11 cellular contexts compared by ENCODE assay signal in the genomic region with DNA sequence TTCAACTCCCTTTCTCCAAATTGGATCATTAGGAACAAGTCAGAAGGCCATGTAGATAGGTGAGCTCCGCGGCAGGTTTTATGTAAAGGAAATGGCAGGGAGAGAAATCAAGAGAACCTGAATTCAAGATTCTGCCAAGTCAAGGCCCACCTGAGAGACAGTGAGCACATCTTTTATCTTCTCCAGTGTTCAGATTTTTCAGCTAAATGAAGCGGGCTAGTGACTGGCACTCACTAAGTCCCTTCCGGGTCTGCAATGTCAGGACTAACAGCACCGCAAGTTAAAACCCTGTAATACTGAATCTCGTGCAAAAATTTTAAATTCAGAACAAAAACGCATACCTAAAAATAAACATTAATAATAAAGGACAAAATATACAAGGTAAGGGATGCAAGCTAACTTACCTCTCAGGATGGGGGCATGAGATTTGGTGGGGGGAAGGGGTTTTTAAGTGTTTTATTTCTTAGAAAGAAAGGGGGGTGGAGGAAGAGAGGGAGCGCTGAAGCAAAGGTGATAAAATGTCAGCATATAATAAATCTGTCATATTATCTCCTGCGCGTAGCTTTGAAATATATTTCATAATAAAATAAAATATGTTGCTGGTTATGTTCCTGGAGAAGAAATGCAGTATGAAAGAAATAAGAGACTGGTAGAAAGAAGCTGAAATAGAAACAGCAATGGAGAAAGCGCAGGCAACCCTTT. TPM values are rescaled to one million over a fixed set of nuclear protein-coding genes. Genes with fewer than 3 reads are reported as not detected.
DNase-seq lines count a peak whose midpoint lies in the region; ATAC-seq and TF ChIP-seq lines count a peak whose summit lies in the region.
"Had no signal": no experiment of that assay in that cellular context is flagged by ENCODE, and none has a peak within 500 bp of the region (broad histone marks: within the 10 kb centered on the region; RNA-seq: fewer than 3 reads in every experiment).

No MANE protein-coding gene starts in this region.

- no peak overlapping the region for H3K14ac ChIP-seq in mesenchymal stem cell (ENCODE audit: low read length in 2 of 2)

- no peak overlapping the region for H2AFZ ChIP-seq in mesenchymal stem cell (ENCODE audit: low read depth, low read length)

- CTCF ChIA-PET in activated CD8-positive, alpha-beta T cell treated with anti-CD3 and anti-CD28 coated beads, Interleukin-2, amount 10 ng/mL, durations not matched to agents 7 days and 5 days (lab: Charles Lee), result interaction anchor here (1.0 kb wide), 2 partner anchors 17 to 244 kb away, joined by 3 read pairs; a partner anchor contains a TSS
- CTCF ChIA-PET in activated CD8-positive, alpha-beta T cell treated with anti-CD3 and anti-CD28 coated beads for 36 hours (lab: Charles Lee), result interaction anchor here (0.9 to 3.8 kb wide), 3 partner anchors 12 to 148 kb away, joined by 3 to 14 read pairs (median 4); a partner anchor contains a TSS

- H3K18ac ChIP-seq in mesenchymal stem cell (ENCODE audit: low read depth in 1 of 2, low read length in 2 of 2), result peak overlapping the region in 1 of 2 experiments; percentile 80

- peak overlapping the region; percentile 19 for H3K4me3 Mint-ChIP-seq in activated CD8-positive, alpha-beta T cell treated with anti-CD3 and anti-CD28 coated beads, Interleukin-2, amount 10 ng/mL, durations not matched to agents 7 days and 5 days
- no peak overlapping the region for H3K4me3 Mint-ChIP-seq in activated CD8-positive, alpha-beta T cell treated with anti-CD3 and anti-CD28 coated beads for 36 hours
- peak overlapping the region; percentile 86 for H3K4me3 Mint-ChIP-seq in chondrocyte (ENCODE audit: unreplicated experiment)

- H3K27ac Mint-ChIP-seq in activated CD8-positive, alpha-beta T cell treated with anti-CD3 and anti-CD28 coated beads, Interleukin-2, amount 10 ng/mL, durations not matched to agents 7 days and 5 days, result no peak overlapping the region
- no peak overlapping the region for H3K27ac Mint-ChIP-seq in activated CD8-positive, alpha-beta T cell treated with anti-CD3 and anti-CD28 coated beads for 36 hours
- H3K27ac Mint-ChIP-seq in chondrocyte (ENCODE audit: unreplicated experiment), result peak overlapping the region; percentile 81

- H3K9ac ChIP-seq in mesenchymal stem cell (ENCODE audit: low read length), result peak overlapping the region; percentile 89

- H3K4ac ChIP-seq in mesenchymal stem cell (ENCODE audit: low read depth in 1 of 2, low read length in 2 of 2), result peak overlapping the region; percentile 68 to 95

- H3K4me1 ChIP-seq in mesenchymal stem cell (ENCODE audit: control insufficient read depth, insufficient read depth, low read depth, low read length) (peaks cover 4% of the 10 kb centered on the region), thymus (ENCODE audit: control insufficient read depth, insufficient read depth, low read length) (peaks cover 2% of the 10 kb centered on the region)
- H3K4me1 ChIP-seq: A549 had no signal

- peaks cover 7% of the 10 kb centered on the region for H3K9me3 ChIP-seq in mesenchymal stem cell (ENCODE audit: control insufficient read depth, low read length)
- H3K9me3 ChIP-seq in thymus (ENCODE audit: control insufficient read depth), result peaks cover 1% of the 10 kb centered on the region
- H3K9me3 ChIP-seq: mucosa of descending colon had no signal

- WGBS in mesenchymal stem cell, result 46% methylated on average over 6 of the region's 11 CpGs
- 82% methylated on average over 11 of the region's 11 CpGs for WGBS in thymus

- H3K4me1 Mint-ChIP-seq in activated CD8-positive, alpha-beta T cell treated with anti-CD3 and anti-CD28 coated beads, Interleukin-2, amount 10 ng/mL, durations not matched to agents 7 days and 5 days (ENCODE audit: low read depth), result peaks cover 15% of the 10 kb centered on the region
- peaks cover 21% of the 10 kb centered on the region for H3K4me1 Mint-ChIP-seq in activated CD8-positive, alpha-beta T cell treated with anti-CD3 and anti-CD28 coated beads for 36 hours (ENCODE audit: low read depth)
- H3K4me1 Mint-ChIP-seq in chondrocyte (ENCODE audit: low read depth), result peaks cover 57% of the 10 kb centered on the region

- peak overlapping the region; percentile 71 for H2BK120ac ChIP-seq in mesenchymal stem cell (ENCODE audit: low read depth, low read length)

- peak overlapping the region; percentile 88 for H3K4me2 ChIP-seq in mesenchymal stem cell (ENCODE audit: low read length, poor library complexity, severe bottlenecking)
- H3K4me2 ChIP-seq: A549 had no signal

- peak overlapping the region; percentile 68 to 86 for H3K4me3 ChIP-seq in mesenchymal stem cell (ENCODE audit: insufficient read depth in 1 of 2, low read depth in 1 of 2, low read length in 2 of 2)
- peak overlapping the region; percentile 54 for H3K4me3 ChIP-seq in thymus (ENCODE audit: low read length)
- H3K4me3 ChIP-seq: A549, mucosa of descending colon had no signal

- H3K27ac ChIP-seq in mesenchymal stem cell (ENCODE audit: low read length, poor library complexity, severe bottlenecking) (no peak overlapping the region), thymus (ENCODE audit: low read depth) (no peak overlapping the region)
- H3K27ac ChIP-seq: A549, VCaP had no signal

- H2AK5ac ChIP-seq in mesenchymal stem cell (ENCODE audit: low read length, severe bottlenecking), result peak overlapping the region; percentile 39

- ATAC-seq in activated CD8-positive, alpha-beta T cell treated with anti-CD3 and anti-CD28 coated beads, Interleukin-2, amount 10 ng/mL, durations not matched to agents 7 days and 5 days, result no peak
- no peak for ATAC-seq in activated CD8-positive, alpha-beta T cell treated with anti-CD3 and anti-CD28 coated beads for 36 hours
- no peak for ATAC-seq in GM18511 (IDR thresholded peaks at IDR 0.05; ENCODE audit: unreplicated experiment)
- ATAC-seq: A549 had no signal

- no peak overlapping the region for H4K91ac ChIP-seq in mesenchymal stem cell (ENCODE audit: low read length)

- no peak overlapping the region for H2BK12ac ChIP-seq in mesenchymal stem cell (ENCODE audit: low read length in 2 of 2)

- H3K36me3 Mint-ChIP-seq in activated CD8-positive, alpha-beta T cell treated with anti-CD3 and anti-CD28 coated beads, Interleukin-2, amount 10 ng/mL, durations not matched to agents 7 days and 5 days (ENCODE audit: low read depth), result peaks cover 5% of the 10 kb centered on the region
- H3K36me3 Mint-ChIP-seq in activated CD8-positive, alpha-beta T cell treated with anti-CD3 and anti-CD28 coated beads for 36 hours (ENCODE audit: low read depth), result peaks cover 8% of the 10 kb centered on the region
- peaks cover 12% of the 10 kb centered on the region for H3K36me3 Mint-ChIP-seq in chondrocyte (ENCODE audit: low read depth)

- POLR2A ChIA-PET in activated CD8-positive, alpha-beta T cell treated with anti-CD3 and anti-CD28 coated beads, Interleukin-2, amount 10 ng/mL, durations not matched to agents 7 days and 5 days (lab: Charles Lee), result interaction anchor here (0.9 kb wide), 1 partner anchor 17 kb away, joined by 4 read pairs; a partner anchor contains a TSS
- POLR2A ChIA-PET in activated CD8-positive, alpha-beta T cell treated with anti-CD3 and anti-CD28 coated beads for 36 hours (lab: Charles Lee), result interaction anchor here (5.1 kb wide), 1 partner anchor 17 kb away, joined by 18 read pairs; a partner anchor contains a TSS

- peaks cover 22% of the 10 kb centered on the region for H3K27me3 Mint-ChIP-seq in activated CD8-positive, alpha-beta T cell treated with anti-CD3 and anti-CD28 coated beads, Interleukin-2, amount 10 ng/mL, durations not matched to agents 7 days and 5 days (ENCODE audit: low read depth)
- peaks cover 32% of the 10 kb centered on the region for H3K27me3 Mint-ChIP-seq in activated CD8-positive, alpha-beta T cell treated with anti-CD3 and anti-CD28 coated beads for 36 hours
- no peaks in the 10 kb centered on the region for H3K27me3 Mint-ChIP-seq in chondrocyte (ENCODE audit: low read depth)

- no peak for TF ChIP-seq CTCF in activated CD8-positive, alpha-beta T cell treated with anti-CD3 and anti-CD28 coated beads for 36 hours (IDR thresholded peaks at IDR 0.05)
- TF ChIP-seq CTCF in chondrocyte (IDR thresholded peaks at IDR 0.05), result no peak

- H3K23ac ChIP-seq in mesenchymal stem cell (ENCODE audit: low read length in 2 of 2), result no peak overlapping the region

- H3K9me3 Mint-ChIP-seq in activated CD8-positive, alpha-beta T cell treated with anti-CD3 and anti-CD28 coated beads, Interleukin-2, amount 10 ng/mL, durations not matched to agents 7 days and 5 days (ENCODE audit: insufficient read depth), result no peaks in the 10 kb centered on the region
- peaks cover 6% of the 10 kb centered on the region for H3K9me3 Mint-ChIP-seq in activated CD8-positive, alpha-beta T cell treated with anti-CD3 and anti-CD28 coated beads for 36 hours
- H3K9me3 Mint-ChIP-seq in chondrocyte (ENCODE audit: low read depth), result peaks cover 8% of the 10 kb centered on the region

- intact Hi-C loops in activated CD8-positive, alpha-beta T cell treated with anti-CD3 and anti-CD28 coated beads for 36 hours (cut with micrococcal nuclease), result no loop called here

- peaks cover 0 to 3% of the 10 kb centered on the region in 2 experiments for H3K36me3 ChIP-seq in mesenchymal stem cell (ENCODE audit: control insufficient read depth in 1 of 2, insufficient read depth in 2 of 2, low read depth in 1 of 2, low read length in 2 of 2)
- H3K36me3 ChIP-seq in thymus (ENCODE audit: control insufficient read depth, insufficient read depth), result no peaks in the 10 kb centered on the region

- H4K8ac ChIP-seq in mesenchymal stem cell (ENCODE audit: low read length), result no peak overlapping the region

- no peak overlapping the region for H2BK15ac ChIP-seq in mesenchymal stem cell (ENCODE audit: low read depth, poor library complexity, severe bottlenecking)

- peaks cover 19% of the 10 kb centered on the region for H3K79me1 ChIP-seq in mesenchymal stem cell (replicated peaks; ENCODE audit: low read length, poor library complexity, severe bottlenecking)

- no peak for DNase-seq in activated CD8-positive, alpha-beta T cell treated with anti-CD3 and anti-CD28 coated beads, Interleukin-2, amount 10 ng/mL, durations not matched to agents 7 days and 5 days
- no peak for DNase-seq in activated CD8-positive, alpha-beta T cell treated with anti-CD3 and anti-CD28 coated beads for 36 hours
- no peak for DNase-seq in chondrocyte (ENCODE audit: low spot score)
- no peak for DNase-seq in mesenchymal stem cell
- no peak for DNase-seq in glomerular visceral epithelial cell (ENCODE audit: extremely low spot score)
- no peak for DNase-seq in NCI-H524 (lab: John Stamatoyannopoulos, UW)

- H3K27me3 ChIP-seq in mesenchymal stem cell (ENCODE audit: control insufficient read depth in 1 of 2, insufficient read depth in 1 of 2, low read length in 2 of 2), result no peaks in the 10 kb centered on the region
- H3K27me3 ChIP-seq in thymus (ENCODE audit: control insufficient read depth, insufficient read depth), result no peaks in the 10 kb centered on the region

- no peak overlapping the region for H2BK5ac ChIP-seq in mesenchymal stem cell (ENCODE audit: low read depth, low read length, poor library complexity, severe bottlenecking)

RNA-seq across cellular contexts. Expression of a gene that starts 17.5 kb away (rescaled TPM):
- 10 to 100 TPM; 12.6 to 14.1 TPM for total RNA-seq in activated CD8-positive, alpha-beta T cell treated with anti-CD3 and anti-CD28 coated beads, Interleukin-2, amount 10 ng/mL, durations not matched to agents 7 days and 5 days
- 10 to 100 TPM; 13.8 to 14.7 TPM for total RNA-seq in activated CD8-positive, alpha-beta T cell treated with anti-CD3 and anti-CD28 coated beads for 36 hours
- 106 to 127 TPM (median 109 TPM) in 3 replicates for total RNA-seq in chondrocyte
- 39.5 TPM for polyA plus RNA-seq in mesenchymal stem cell (2013, experiment 1 of 2)
- polyA plus RNA-seq in mesenchymal stem cell (2013, experiment 2 of 2), result 38.6 TPM
- 13.6 TPM for polyA plus RNA-seq in thymus

RNA-seq across cellular contexts. Expression of a gene that starts 50.6 kb away (rescaled TPM):
- total RNA-seq in activated CD8-positive, alpha-beta T cell treated with anti-CD3 and anti-CD28 coated beads, Interleukin-2, amount 10 ng/mL, durations not matched to agents 7 days and 5 days, result not detected
- total RNA-seq in activated CD8-positive, alpha-beta T cell treated with anti-CD3 and anti-CD28 coated beads for 36 hours, result not detected
- not detected in 3 replicates for total RNA-seq in chondrocyte
- polyA plus RNA-seq in mesenchymal stem cell (2013, experiment 1 of 2), result not detected
- polyA plus RNA-seq in mesenchymal stem cell (2013, experiment 2 of 2), result not detected
- polyA plus RNA-seq in thymus, result not detected
- total RNA-seq: mucosa of descending colon had no signal
- polyA plus RNA-seq: A549 had no signal
